Comparison of ENCODE assay signal across 18 cellular contexts in genomic region chr3:111173328-111173900, GRCh38.
DNase-seq lines count a peak whose midpoint lies in the region; TF ChIP-seq lines count a peak whose summit lies in the region.
"Had no signal": no experiment of that assay in that cellular context is flagged by ENCODE, and none has a peak within 500 bp of the region (broad histone marks: within the 10 kb centered on the region; RNA-seq: fewer than 3 reads in every experiment).

No MANE protein-coding gene starts in this region.

- H3K36me3 ChIP-seq in HUES48 (ENCODE audit: control insufficient read depth, insufficient read depth, low read length): peaks cover 16% of the 10 kb centered on the region

- TF ChIP-seq CTCF in endothelial cell (IDR thresholded peaks at IDR 0.05; ENCODE audit: unreplicated experiment): no peak

- H3K27ac ChIP-seq in HUES48 (ENCODE audit: low read depth, low read length): peak overlapping the region; percentile 39

- no peaks in the 10 kb centered on the region for H3K36me3 Mint-ChIP-seq in endothelial cell (ENCODE audit: low read depth, unreplicated experiment)
- H3K36me3 Mint-ChIP-seq: activated naive CD4-positive, alpha-beta T cell treated with anti-CD3 and anti-CD28 coated beads, Interleukin-2, amount 10 ng/mL, durations not matched to agents 7 days and 5 days; IgD-negative memory B cell had no signal

- H3K27ac Mint-ChIP-seq in endothelial cell (ENCODE audit: unreplicated experiment): no peak overlapping the region
- H3K27ac Mint-ChIP-seq: activated naive CD4-positive, alpha-beta T cell treated with anti-CD3 and anti-CD28 coated beads, Interleukin-2, amount 10 ng/mL, durations not matched to agents 7 days and 5 days; IgD-negative memory B cell had no signal

- H3K4me3 ChIP-seq in HUES48 (ENCODE audit: low read depth, low read length): no peak overlapping the region

- no peaks in the 10 kb centered on the region for H3K27me3 ChIP-seq in HUES48 (ENCODE audit: control insufficient read depth, insufficient read depth, low read length)

- no peak overlapping the region for H3K4me3 Mint-ChIP-seq in endothelial cell (ENCODE audit: unreplicated experiment)
- H3K4me3 Mint-ChIP-seq: activated naive CD4-positive, alpha-beta T cell treated with anti-CD3 and anti-CD28 coated beads, Interleukin-2, amount 10 ng/mL, durations not matched to agents 7 days and 5 days; central memory CD8-positive, alpha-beta T cell; IgD-negative memory B cell had no signal

- H3K9me3 Mint-ChIP-seq in endothelial cell (ENCODE audit: unreplicated experiment): no peaks in the 10 kb centered on the region
- H3K9me3 Mint-ChIP-seq: activated naive CD4-positive, alpha-beta T cell treated with anti-CD3 and anti-CD28 coated beads, Interleukin-2, amount 10 ng/mL, durations not matched to agents 7 days and 5 days; central memory CD8-positive, alpha-beta T cell had no signal

- H3K27me3 Mint-ChIP-seq in endothelial cell (ENCODE audit: unreplicated experiment): no peaks in the 10 kb centered on the region
- H3K27me3 Mint-ChIP-seq: activated naive CD4-positive, alpha-beta T cell treated with anti-CD3 and anti-CD28 coated beads, Interleukin-2, amount 10 ng/mL, durations not matched to agents 7 days and 5 days; central memory CD8-positive, alpha-beta T cell; IgD-negative memory B cell had no signal

- peak; percentile 7 for DNase-seq in NCI-H82 treated with DMSO at 0.1 percent for 48 hours (lab: John Stamatoyannopoulos, UW; ENCODE audit: unreplicated experiment)
- DNase-seq in fibroblast of peridontal ligament (ENCODE audit: extremely low read depth): peak; percentile 22
- peak; percentile 14 for DNase-seq in renal cortical epithelial cell (ENCODE audit: low read depth)
- DNase-seq in HuH-7.5 (ENCODE audit: low spot score): no peak
- DNase-seq in islet precursor cell: no peak
- DNase-seq in endothelial cell (ENCODE audit: low spot score): no peak
- DNase-seq: activated CD4-positive, alpha-beta T cell treated with anti-CD3 and anti-CD28 coated beads for 1 hour; activated CD8-positive, alpha-beta memory T cell treated with anti-CD3 and anti-CD28 coated beads, Interleukin-2, amount 50 U/mL, for 4 hours; activated naive CD4-positive, alpha-beta T cell treated with anti-CD3 and anti-CD28 coated beads, Interleukin-2, amount 10 ng/mL, durations not matched to agents 7 days and 5 days; DMS153; kidney glomerular epithelial cell; NCI-H1092 treated with DMSO at 0.1 percent for 48 hours; NCI-H446; posterior cingulate gyrus; stimulated activated CD4-positive, alpha-beta T cell treated with anti-CD3 and anti-CD28 coated beads, Interleukin-15, amount 100 ng/mL, for 24 hours had no signal

- peaks cover 3% of the 10 kb centered on the region for H3K4me1 Mint-ChIP-seq in endothelial cell (ENCODE audit: unreplicated experiment)
- H3K4me1 Mint-ChIP-seq: activated naive CD4-positive, alpha-beta T cell treated with anti-CD3 and anti-CD28 coated beads, Interleukin-2, amount 10 ng/mL, durations not matched to agents 7 days and 5 days; central memory CD8-positive, alpha-beta T cell; IgD-negative memory B cell had no signal

- H3K9me3 ChIP-seq in HUES48 (ENCODE audit: control insufficient read depth, insufficient read depth, low read length): no peaks in the 10 kb centered on the region

- H3K9ac ChIP-seq in HUES48 (ENCODE audit: low read depth, low read length): no peak overlapping the region

- peaks cover 16% of the 10 kb centered on the region for H3K4me1 ChIP-seq in HUES48 (ENCODE audit: control insufficient read depth, insufficient read depth, low read length)

Comparison
In these comparisons a context has a peak if more than half of its experiments do, and no peak if none do; other contexts are left out.
1. DNase-seq: peak in NCI-H82 treated with DMSO at 0.1 percent for 48 hours (single experiment), fibroblast of peridontal ligament (single experiment) and renal cortical epithelial cell (single experiment); none in HuH-7.5 (single experiment), islet precursor cell (single experiment) and endothelial cell (single experiment).